Comparison of ENCODE assay signal across 1 cellular context in the genomic region with DNA sequence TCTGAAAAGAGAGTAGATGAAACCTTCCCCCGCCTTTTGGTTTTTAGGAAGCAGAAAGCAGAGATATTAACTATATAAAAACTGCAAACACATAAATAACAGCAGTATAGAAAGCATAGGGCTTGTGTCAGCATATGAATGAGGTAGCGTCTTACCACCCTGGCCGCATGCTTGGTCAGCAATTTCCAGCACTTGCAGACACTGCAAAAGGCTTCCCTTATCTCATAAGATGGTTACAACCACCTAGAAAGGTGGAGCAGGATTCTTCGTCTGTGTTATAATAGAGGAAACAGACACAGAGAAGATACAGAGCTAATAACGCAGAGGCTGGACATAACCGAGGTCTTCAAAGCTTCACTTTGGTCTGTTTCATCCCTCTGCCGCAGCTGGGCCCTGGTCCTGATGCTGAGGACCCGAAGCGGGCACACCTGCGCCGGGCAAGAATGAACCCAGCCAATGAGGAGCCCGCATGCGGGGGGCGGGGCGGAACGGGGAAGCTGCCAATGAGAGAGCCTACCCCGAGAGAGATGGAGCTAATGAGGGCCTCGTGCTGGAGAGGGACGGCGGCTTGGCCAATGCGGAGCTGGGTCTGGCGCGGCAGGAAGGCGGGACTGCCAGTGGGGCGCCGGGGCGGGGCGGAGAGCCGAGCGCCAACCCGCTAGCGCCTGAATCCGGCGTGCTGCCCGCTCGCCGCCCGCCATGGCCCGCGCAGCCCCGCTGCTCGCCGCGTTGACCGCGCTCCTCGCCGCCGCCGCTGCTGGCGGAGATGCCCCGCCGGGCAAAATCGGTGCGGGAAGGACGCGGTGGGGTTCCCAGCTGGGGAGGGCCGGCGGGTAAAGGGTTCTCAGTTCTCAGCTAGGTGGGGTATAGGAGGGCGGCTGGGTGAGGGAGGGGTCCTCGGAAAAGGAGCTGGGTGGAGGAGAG.
TF ChIP-seq lines count a peak whose summit lies in the region.

A gene with protein sequence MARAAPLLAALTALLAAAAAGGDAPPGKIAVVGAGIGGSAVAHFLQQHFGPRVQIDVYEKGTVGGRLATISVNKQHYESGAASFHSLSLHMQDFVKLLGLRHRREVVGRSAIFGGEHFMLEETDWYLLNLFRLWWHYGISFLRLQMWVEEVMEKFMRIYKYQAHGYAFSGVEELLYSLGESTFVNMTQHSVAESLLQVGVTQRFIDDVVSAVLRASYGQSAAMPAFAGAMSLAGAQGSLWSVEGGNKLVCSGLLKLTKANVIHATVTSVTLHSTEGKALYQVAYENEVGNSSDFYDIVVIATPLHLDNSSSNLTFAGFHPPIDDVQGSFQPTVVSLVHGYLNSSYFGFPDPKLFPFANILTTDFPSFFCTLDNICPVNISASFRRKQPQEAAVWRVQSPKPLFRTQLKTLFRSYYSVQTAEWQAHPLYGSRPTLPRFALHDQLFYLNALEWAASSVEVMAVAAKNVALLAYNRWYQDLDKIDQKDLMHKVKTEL (plus strand): TSS at position 677 of the 924 bp plus-strand sequence. CDS start 23 bp downstream, at position 700.

TF ChIP-seq in K562, 482 proteins besides CTCF, POLR2A, EP300 and RAD21 (continued from another document and continues in another):
- TF ChIP-seq, protein P1, sequence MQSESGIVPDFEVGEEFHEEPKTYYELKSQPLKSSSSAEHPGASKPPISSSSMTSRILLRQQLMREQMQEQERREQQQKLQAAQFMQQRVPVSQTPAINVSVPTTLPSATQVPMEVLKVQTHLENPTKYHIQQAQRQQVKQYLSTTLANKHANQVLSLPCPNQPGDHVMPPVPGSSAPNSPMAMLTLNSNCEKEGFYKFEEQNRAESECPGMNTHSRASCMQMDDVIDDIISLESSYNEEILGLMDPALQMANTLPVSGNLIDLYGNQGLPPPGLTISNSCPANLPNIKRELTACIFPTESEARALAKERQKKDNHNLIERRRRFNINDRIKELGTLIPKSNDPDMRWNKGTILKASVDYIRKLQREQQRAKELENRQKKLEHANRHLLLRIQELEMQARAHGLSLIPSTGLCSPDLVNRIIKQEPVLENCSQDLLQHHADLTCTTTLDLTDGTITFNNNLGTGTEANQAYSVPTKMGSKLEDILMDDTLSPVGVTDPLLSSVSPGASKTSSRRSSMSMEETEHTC (IDR thresholded peaks at IDR 0.05), result no peak
- TF ChIP-seq CHD1 (IDR thresholded peaks at IDR 0.05; ENCODE audit: low read length) (no peak), TCF3 (CRISPR knock-in tag; IDR thresholded peaks at IDR 0.05) (no peak), MCM7 (IDR thresholded peaks at IDR 0.05) (no peak), BDP1 (IDR thresholded peaks at IDR 0.05; ENCODE audit: insufficient read depth, insufficient read length) (no peak), TAF9B (IDR thresholded peaks at IDR 0.05; ENCODE audit: partially characterized antibody) (no peak), ZC3H8 (IDR thresholded peaks at IDR 0.05) (no peak), SMC3 (conservative IDR thresholded peaks at IDR 0.05; ENCODE audit: insufficient read depth, low read depth, low read length) (no peak), NR4A1 (CRISPR knock-in tag; IDR thresholded peaks at IDR 0.05) (0 out of 2 replicates have a peak, but pooled peaks have one; percentile 27), NR4A1 (tag; IDR thresholded peaks at IDR 0.05) (no peak), ZNF274 (IDR thresholded peaks at IDR 0.05; ENCODE audit: borderline replicate concordance, low read depth, low read length) (no peak), EWSR1 (IDR thresholded peaks at IDR 0.05; ENCODE audit: borderline replicate concordance, low read depth, partially characterized antibody) (no peak), ZNF561 (CRISPR knock-in tag; conservative IDR thresholded peaks at IDR 0.05) (no peak), RBM34 (IDR thresholded peaks at IDR 0.05; ENCODE audit: borderline replicate concordance, insufficient read depth, low read length) (no peak), DDX20 (tag; IDR thresholded peaks at IDR 0.05; ENCODE audit: low read depth) (no peak), NFE2 (IDR thresholded peaks at IDR 0.05; ENCODE audit: low read depth) (peak; percentile 57), ZNF717 (CRISPR knock-in tag; IDR thresholded peaks at IDR 0.05) (no peak), FOXJ2 (tag; IDR thresholded peaks at IDR 0.05) (peak; percentile 52; the same call in 1 of the 2 replicates), TAF1 (IDR thresholded peaks at IDR 0.05; ENCODE audit: control insufficient read depth, extremely low read depth, insufficient read depth, low read length, severe bottlenecking) (peak; percentile 64), ETS2 (tag; IDR thresholded peaks at IDR 0.05; ENCODE audit: borderline replicate concordance, poor library complexity, severe bottlenecking) (no peak), KDM4B (IDR thresholded peaks at IDR 0.05; ENCODE audit: borderline replicate concordance in 2 of 2, low read depth in 1 of 2) (no peak), MEF2A (IDR thresholded peaks at IDR 0.05; ENCODE audit: control insufficient read depth, low read depth, low read length) (no peak), NCOA2 (IDR thresholded peaks at IDR 0.05; ENCODE audit: partially characterized antibody in 2 of 2) (no peak), TOE1 (IDR thresholded peaks at IDR 0.05; ENCODE audit: borderline replicate concordance) (peak; percentile 94), TOE1 (CRISPR knock-in tag; IDR thresholded peaks at IDR 0.05; ENCODE audit: borderline replicate concordance, low read depth) (no peak), SP1 (CRISPR knock-in tag; IDR thresholded peaks at IDR 0.05) (no peak), TCFL5 (CRISPR knock-in tag; conservative IDR thresholded peaks at IDR 0.05) (no peak), ZNF699 (CRISPR knock-in tag; IDR thresholded peaks at IDR 0.05; ENCODE audit: insufficient replicate concordance) (no peak), GTF2A2 (tag; IDR thresholded peaks at IDR 0.05) (no peak), ZNF785 (CRISPR knock-in tag; IDR thresholded peaks at IDR 0.05) (no peak), MIER1 (IDR thresholded peaks at IDR 0.05; ENCODE audit: low read depth) (no peak), TRIM24 (IDR thresholded peaks at IDR 0.05) (no peak), SMARCE1 (IDR thresholded peaks at IDR 0.05) (no peak), MTA2 (IDR thresholded peaks at IDR 0.05; ENCODE audit: low read depth) (no peak), PTTG1 (tag; IDR thresholded peaks at IDR 0.05; ENCODE audit: low read depth) (no peak), MEIS2 (IDR thresholded peaks at IDR 0.05; ENCODE audit: partially characterized antibody) (peak; percentile 13), GATA2 (CRISPR knock-in tag; IDR thresholded peaks at IDR 0.05) (peak; percentile 44; the same call in 1 of the 2 replicates), SPI1 (IDR thresholded peaks at IDR 0.05; ENCODE audit: borderline replicate concordance, low read depth, low read length) (no peak), SAFB2 (IDR thresholded peaks at IDR 0.05; ENCODE audit: borderline replicate concordance, low read depth, low read length, severe bottlenecking) (no peak), KLF16 (IDR thresholded peaks at IDR 0.05) (no peak), TBL1XR1 (IDR thresholded peaks at IDR 0.05; ENCODE audit: low read length in 2 of 2) (no peak; a peak in 1 of 4 replicates), RUNX1 (IDR thresholded peaks at IDR 0.05; ENCODE audit: low read depth) (no peak), PHF20 (IDR thresholded peaks at IDR 0.05; ENCODE audit: partially characterized antibody) (peak; percentile 41), SRSF3 (IDR thresholded peaks at IDR 0.05; ENCODE audit: insufficient read depth, low read length) (no peak), ZNF830 (CRISPR knock-in tag; IDR thresholded peaks at IDR 0.05) (no peak)
- TF ChIP-seq, protein P2, sequence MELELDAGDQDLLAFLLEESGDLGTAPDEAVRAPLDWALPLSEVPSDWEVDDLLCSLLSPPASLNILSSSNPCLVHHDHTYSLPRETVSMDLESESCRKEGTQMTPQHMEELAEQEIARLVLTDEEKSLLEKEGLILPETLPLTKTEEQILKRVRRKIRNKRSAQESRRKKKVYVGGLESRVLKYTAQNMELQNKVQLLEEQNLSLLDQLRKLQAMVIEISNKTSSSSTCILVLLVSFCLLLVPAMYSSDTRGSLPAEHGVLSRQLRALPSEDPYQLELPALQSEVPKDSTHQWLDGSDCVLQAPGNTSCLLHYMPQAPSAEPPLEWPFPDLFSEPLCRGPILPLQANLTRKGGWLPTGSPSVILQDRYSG (tag; conservative IDR thresholded peaks at IDR 0.05; ENCODE audit: low read depth), result no peak
- TF ChIP-seq, protein P3, sequence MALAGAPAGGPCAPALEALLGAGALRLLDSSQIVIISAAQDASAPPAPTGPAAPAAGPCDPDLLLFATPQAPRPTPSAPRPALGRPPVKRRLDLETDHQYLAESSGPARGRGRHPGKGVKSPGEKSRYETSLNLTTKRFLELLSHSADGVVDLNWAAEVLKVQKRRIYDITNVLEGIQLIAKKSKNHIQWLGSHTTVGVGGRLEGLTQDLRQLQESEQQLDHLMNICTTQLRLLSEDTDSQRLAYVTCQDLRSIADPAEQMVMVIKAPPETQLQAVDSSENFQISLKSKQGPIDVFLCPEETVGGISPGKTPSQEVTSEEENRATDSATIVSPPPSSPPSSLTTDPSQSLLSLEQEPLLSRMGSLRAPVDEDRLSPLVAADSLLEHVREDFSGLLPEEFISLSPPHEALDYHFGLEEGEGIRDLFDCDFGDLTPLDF (CRISPR knock-in tag; IDR thresholded peaks at IDR 0.05), result 0 out of 2 replicates have a peak, but pooled peaks have one; percentile 68
- TF ChIP-seq, protein P4, sequence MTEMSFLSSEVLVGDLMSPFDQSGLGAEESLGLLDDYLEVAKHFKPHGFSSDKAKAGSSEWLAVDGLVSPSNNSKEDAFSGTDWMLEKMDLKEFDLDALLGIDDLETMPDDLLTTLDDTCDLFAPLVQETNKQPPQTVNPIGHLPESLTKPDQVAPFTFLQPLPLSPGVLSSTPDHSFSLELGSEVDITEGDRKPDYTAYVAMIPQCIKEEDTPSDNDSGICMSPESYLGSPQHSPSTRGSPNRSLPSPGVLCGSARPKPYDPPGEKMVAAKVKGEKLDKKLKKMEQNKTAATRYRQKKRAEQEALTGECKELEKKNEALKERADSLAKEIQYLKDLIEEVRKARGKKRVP (CRISPR knock-in tag; IDR thresholded peaks at IDR 0.05), result no peak
- TF ChIP-seq, protein P5, sequence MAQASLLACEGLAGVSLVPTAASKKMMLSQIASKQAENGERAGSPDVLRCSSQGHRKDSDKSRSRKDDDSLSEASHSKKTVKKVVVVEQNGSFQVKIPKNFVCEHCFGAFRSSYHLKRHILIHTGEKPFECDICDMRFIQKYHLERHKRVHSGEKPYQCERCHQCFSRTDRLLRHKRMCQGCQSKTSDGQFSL (CRISPR knock-in tag; IDR thresholded peaks at IDR 0.05), result peak; percentile 93
- TF ChIP-seq, protein P5 (tag; IDR thresholded peaks at IDR 0.05), result peak in 1 of 2 experiments; percentile 97; a peak in 2 of 4 replicates
- TF ChIP-seq, protein P6, sequence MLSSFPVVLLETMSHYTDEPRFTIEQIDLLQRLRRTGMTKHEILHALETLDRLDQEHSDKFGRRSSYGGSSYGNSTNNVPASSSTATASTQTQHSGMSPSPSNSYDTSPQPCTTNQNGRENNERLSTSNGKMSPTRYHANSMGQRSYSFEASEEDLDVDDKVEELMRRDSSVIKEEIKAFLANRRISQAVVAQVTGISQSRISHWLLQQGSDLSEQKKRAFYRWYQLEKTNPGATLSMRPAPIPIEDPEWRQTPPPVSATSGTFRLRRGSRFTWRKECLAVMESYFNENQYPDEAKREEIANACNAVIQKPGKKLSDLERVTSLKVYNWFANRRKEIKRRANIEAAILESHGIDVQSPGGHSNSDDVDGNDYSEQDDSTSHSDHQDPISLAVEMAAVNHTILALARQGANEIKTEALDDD (IDR thresholded peaks at IDR 0.05), result no peak
- TF ChIP-seq, protein P7, sequence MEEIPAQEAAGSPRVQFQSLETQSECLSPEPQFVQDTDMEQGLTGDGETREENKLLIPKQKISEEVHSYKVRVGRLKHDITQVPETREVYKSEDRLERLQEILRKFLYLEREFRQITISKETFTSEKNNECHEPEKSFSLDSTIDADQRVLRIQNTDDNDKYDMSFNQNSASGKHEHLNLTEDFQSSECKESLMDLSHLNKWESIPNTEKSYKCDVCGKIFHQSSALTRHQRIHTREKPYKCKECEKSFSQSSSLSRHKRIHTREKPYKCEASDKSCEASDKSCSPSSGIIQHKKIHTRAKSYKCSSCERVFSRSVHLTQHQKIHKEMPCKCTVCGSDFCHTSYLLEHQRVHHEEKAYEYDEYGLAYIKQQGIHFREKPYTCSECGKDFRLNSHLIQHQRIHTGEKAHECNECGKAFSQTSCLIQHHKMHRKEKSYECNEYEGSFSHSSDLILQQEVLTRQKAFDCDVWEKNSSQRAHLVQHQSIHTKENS (CRISPR knock-in tag; IDR thresholded peaks at IDR 0.05), result no peak
- TF ChIP-seq, protein P8, sequence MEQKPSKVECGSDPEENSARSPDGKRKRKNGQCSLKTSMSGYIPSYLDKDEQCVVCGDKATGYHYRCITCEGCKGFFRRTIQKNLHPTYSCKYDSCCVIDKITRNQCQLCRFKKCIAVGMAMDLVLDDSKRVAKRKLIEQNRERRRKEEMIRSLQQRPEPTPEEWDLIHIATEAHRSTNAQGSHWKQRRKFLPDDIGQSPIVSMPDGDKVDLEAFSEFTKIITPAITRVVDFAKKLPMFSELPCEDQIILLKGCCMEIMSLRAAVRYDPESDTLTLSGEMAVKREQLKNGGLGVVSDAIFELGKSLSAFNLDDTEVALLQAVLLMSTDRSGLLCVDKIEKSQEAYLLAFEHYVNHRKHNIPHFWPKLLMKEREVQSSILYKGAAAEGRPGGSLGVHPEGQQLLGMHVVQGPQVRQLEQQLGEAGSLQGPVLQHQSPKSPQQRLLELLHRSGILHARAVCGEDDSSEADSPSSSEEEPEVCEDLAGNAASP (IDR thresholded peaks at IDR 0.05), result no peak
- TF ChIP-seq, protein P9, sequence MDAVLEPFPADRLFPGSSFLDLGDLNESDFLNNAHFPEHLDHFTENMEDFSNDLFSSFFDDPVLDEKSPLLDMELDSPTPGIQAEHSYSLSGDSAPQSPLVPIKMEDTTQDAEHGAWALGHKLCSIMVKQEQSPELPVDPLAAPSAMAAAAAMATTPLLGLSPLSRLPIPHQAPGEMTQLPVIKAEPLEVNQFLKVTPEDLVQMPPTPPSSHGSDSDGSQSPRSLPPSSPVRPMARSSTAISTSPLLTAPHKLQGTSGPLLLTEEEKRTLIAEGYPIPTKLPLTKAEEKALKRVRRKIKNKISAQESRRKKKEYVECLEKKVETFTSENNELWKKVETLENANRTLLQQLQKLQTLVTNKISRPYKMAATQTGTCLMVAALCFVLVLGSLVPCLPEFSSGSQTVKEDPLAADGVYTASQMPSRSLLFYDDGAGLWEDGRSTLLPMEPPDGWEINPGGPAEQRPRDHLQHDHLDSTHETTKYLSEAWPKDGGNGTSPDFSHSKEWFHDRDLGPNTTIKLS (IDR thresholded peaks at IDR 0.05; ENCODE audit: borderline replicate concordance, low read depth), result no peak
- TF ChIP-seq, protein P10, sequence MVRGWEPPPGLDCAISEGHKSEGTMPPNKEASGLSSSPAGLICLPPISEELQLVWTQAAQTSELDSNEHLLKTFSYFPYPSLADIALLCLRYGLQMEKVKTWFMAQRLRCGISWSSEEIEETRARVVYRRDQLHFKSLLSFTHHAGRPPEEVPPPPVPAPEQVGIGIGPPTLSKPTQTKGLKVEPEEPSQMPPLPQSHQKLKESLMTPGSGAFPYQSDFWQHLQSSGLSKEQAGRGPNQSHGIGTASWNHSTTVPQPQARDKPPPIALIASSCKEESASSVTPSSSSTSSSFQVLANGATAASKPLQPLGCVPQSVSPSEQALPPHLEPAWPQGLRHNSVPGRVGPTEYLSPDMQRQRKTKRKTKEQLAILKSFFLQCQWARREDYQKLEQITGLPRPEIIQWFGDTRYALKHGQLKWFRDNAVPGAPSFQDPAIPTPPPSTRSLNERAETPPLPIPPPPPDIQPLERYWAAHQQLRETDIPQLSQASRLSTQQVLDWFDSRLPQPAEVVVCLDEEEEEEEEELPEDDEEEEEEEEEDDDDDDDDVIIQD (CRISPR knock-in tag; IDR thresholded peaks at IDR 0.05), result no peak
